In genomic region chr17:8227238-8227581, GRCh38 we compare ENCODE assay signal across 8 cellular contexts. TPM values are rescaled to one million over a fixed set of nuclear protein-coding genes. Genes with fewer than 3 reads are reported as not detected.
DNase-seq lines count a peak whose midpoint lies in the region; ATAC-seq and TF ChIP-seq lines count a peak whose summit lies in the region.

No MANE protein-coding gene starts in this region.

- peak overlapping the region; percentile 91 for H3K27ac Mint-ChIP-seq in HFFc6
- peak overlapping the region; percentile 81 to 92 for H3K27ac Mint-ChIP-seq in natural killer cell treated with Interleukin-12 subunit alpha and Interleukin-12 subunit beta and Interleukin-15 and Interleukin-18, amount 100 ng/mL, for 72 hours

- TF ChIP-seq CTCF in AG04449 (IDR thresholded peaks at IDR 0.05; ENCODE audit: insufficient read depth, low read length, missing control alignments): no peak
- TF ChIP-seq CTCF in HFFc6 (IDR thresholded peaks at IDR 0.05): no peak

- peak overlapping the region; percentile 87 for H3K27ac ChIP-seq in cingulate gyrus (ENCODE audit: low read depth, low read length)

- DNase-seq in AG04449 (ENCODE audit: low read depth, low spot score) (no peak), HFFc6 (no peak), NCI-H2196 treated with DMSO at 0.1 percent for 48 hours (lab: John Stamatoyannopoulos, UW; ENCODE audit: unreplicated experiment) (no peak)
- DNase-seq in natural killer cell treated with Interleukin-12 subunit alpha and Interleukin-12 subunit beta and Interleukin-15 and Interleukin-18, amount 100 ng/mL, for 72 hours (ENCODE audit: low spot score): no peak
- no peak for DNase-seq in stimulated activated naive CD4-positive, alpha-beta T cell treated with Interleukin-2 at 50 U/mL for 16 hours (lab: John Stamatoyannopoulos, UW)

- H3K4me3 ChIP-seq in AG04449 (ENCODE audit: low read depth, low read length): peak overlapping the region; percentile 53

- H3K9me3 Mint-ChIP-seq in HFFc6: peaks cover 11% of the 10 kb centered on the region
- no peaks in the 10 kb centered on the region for H3K9me3 Mint-ChIP-seq in natural killer cell treated with Interleukin-12 subunit alpha and Interleukin-12 subunit beta and Interleukin-15 and Interleukin-18, amount 100 ng/mL, for 72 hours

- H3K4me1 Mint-ChIP-seq in HFFc6 (ENCODE audit: low read depth): peaks cover 46% of the 10 kb centered on the region
- H3K4me1 Mint-ChIP-seq in natural killer cell treated with Interleukin-12 subunit alpha and Interleukin-12 subunit beta and Interleukin-15 and Interleukin-18, amount 100 ng/mL, for 72 hours (ENCODE audit: low read depth in 2 of 2): peaks cover 42 to 43% of the 10 kb centered on the region in 2 donors

- no peak for ATAC-seq in natural killer cell treated with Interleukin-12 subunit alpha and Interleukin-12 subunit beta and Interleukin-15 and Interleukin-18, amount 100 ng/mL, for 72 hours
- ATAC-seq in GM19023 (IDR thresholded peaks at IDR 0.05; ENCODE audit: unreplicated experiment): no peak
- no peak for ATAC-seq in HG03469 (IDR thresholded peaks at IDR 0.05; ENCODE audit: unreplicated experiment)

- H3K27me3 Mint-ChIP-seq in HFFc6 (ENCODE audit: insufficient read depth): peaks cover 26% of the 10 kb centered on the region
- H3K27me3 Mint-ChIP-seq in natural killer cell treated with Interleukin-12 subunit alpha and Interleukin-12 subunit beta and Interleukin-15 and Interleukin-18, amount 100 ng/mL, for 72 hours: no peaks in the 10 kb centered on the region

- POLR2A ChIA-PET in AG04449 (lab: Yijun Ruan, JAX): interaction anchor here (1.0 kb wide), 2 partner anchors 8 to 19 kb away, joined by 3 to 4 read pairs; no protein-coding TSS in a partner anchor

- H3K4me3 Mint-ChIP-seq in HFFc6: peak overlapping the region; percentile 81
- peak overlapping the region; percentile 75 for H3K4me3 Mint-ChIP-seq in natural killer cell treated with Interleukin-12 subunit alpha and Interleukin-12 subunit beta and Interleukin-15 and Interleukin-18, amount 100 ng/mL, for 72 hours

- CTCF ChIA-PET in AG04449 (lab: Yijun Ruan, JAX): interaction anchor here (1.4 to 2.0 kb wide), 2 partner anchors 17 to 20 kb away, joined by 3 to 11 read pairs; partner anchors contain the start of gene CTC1

- peaks cover 22% of the 10 kb centered on the region for H3K36me3 Mint-ChIP-seq in HFFc6 (ENCODE audit: low read depth)
- H3K36me3 Mint-ChIP-seq in natural killer cell treated with Interleukin-12 subunit alpha and Interleukin-12 subunit beta and Interleukin-15 and Interleukin-18, amount 100 ng/mL, for 72 hours: peaks cover 39% of the 10 kb centered on the region

RNA-seq across cellular contexts. Expression of gene AURKB, which starts 16.8 kb away (rescaled TPM):
- total RNA-seq in HFFc6 (2021; fragmentation: NEBNext Ultra II Directional; extraction: Animal tissue kit (Norgen Biotek cat#: 25700)): 10 to 100 TPM; 24.5 to 43.4 (median 39.5) TPM
- 100 to 1,000 TPM in 1 of 2 donors, 10 to 100 TPM in 1; 90.2 to 199 TPM for total RNA-seq in natural killer cell treated with Interleukin-12 subunit alpha and Interleukin-12 subunit beta and Interleukin-15 and Interleukin-18, amount 100 ng/mL, for 72 hours

RNA-seq across cellular contexts. Expression of gene CTC1, which starts 20.6 kb away (rescaled TPM):
- 10 to 100 TPM in 5 of 6 experiments, 1 to 10 TPM in 1; 8.8 to 14.4 (median 10.8) TPM for total RNA-seq in HFFc6 (2021; fragmentation: NEBNext Ultra II Directional; extraction: Animal tissue kit (Norgen Biotek cat#: 25700))
- 100 to 1,000 TPM in 1 of 2 donors, 10 to 100 TPM in 1; 79.6 to 110 TPM for total RNA-seq in natural killer cell treated with Interleukin-12 subunit alpha and Interleukin-12 subunit beta and Interleukin-15 and Interleukin-18, amount 100 ng/mL, for 72 hours

RNA-seq across cellular contexts. Expression of gene PFAS, which starts 21.9 kb away (rescaled TPM):
- total RNA-seq in HFFc6 (2021; fragmentation: NEBNext Ultra II Directional; extraction: Animal tissue kit (Norgen Biotek cat#: 25700)): 10 to 100 TPM; 46.8 to 63.9 (median 58.8) TPM
- total RNA-seq in natural killer cell treated with Interleukin-12 subunit alpha and Interleukin-12 subunit beta and Interleukin-15 and Interleukin-18, amount 100 ng/mL, for 72 hours: 100 to 1,000 TPM in 1 of 2 donors, 10 to 100 TPM in 1; 77.1 to 257 TPM

RNA-seq across cellular contexts. Expression of gene BORCS6, which starts 37.2 kb away (rescaled TPM):
- total RNA-seq in HFFc6 (2021; fragmentation: NEBNext Ultra II Directional; extraction: Animal tissue kit (Norgen Biotek cat#: 25700)): 1 to 10 TPM; 4.4 to 6.0 (median 4.6) TPM
- total RNA-seq in natural killer cell treated with Interleukin-12 subunit alpha and Interleukin-12 subunit beta and Interleukin-15 and Interleukin-18, amount 100 ng/mL, for 72 hours: 10 to 100 TPM; 10.4 to 11.6 TPM

RNA-seq across cellular contexts. Expression of gene TMEM107, which starts 51.0 kb away (rescaled TPM):
- total RNA-seq in HFFc6 (2021; fragmentation: NEBNext Ultra II Directional; extraction: Animal tissue kit (Norgen Biotek cat#: 25700)): 10 to 100 TPM; 13.8 to 18.8 (median 17.5) TPM
- 10 to 100 TPM; 31.5 to 43.5 TPM for total RNA-seq in natural killer cell treated with Interleukin-12 subunit alpha and Interleukin-12 subunit beta and Interleukin-15 and Interleukin-18, amount 100 ng/mL, for 72 hours

Comparison
In these comparisons a context has a peak if more than half of its experiments do, and no peak if none do; other contexts are left out.
1. RNA of gene CTC1, which starts 20.6 kb away (total RNA-seq): 79.6 to 110 TPM in natural killer cell treated with Interleukin-12 subunit alpha and Interleukin-12 subunit beta and Interleukin-15 and Interleukin-18, amount 100 ng/mL, for 72 hours; 8.8 to 14.4 TPM in HFFc6; every median in the first group is over 4 times any median in the second.